ENCODE assay signal across 8 cellular contexts in the genomic region with DNA sequence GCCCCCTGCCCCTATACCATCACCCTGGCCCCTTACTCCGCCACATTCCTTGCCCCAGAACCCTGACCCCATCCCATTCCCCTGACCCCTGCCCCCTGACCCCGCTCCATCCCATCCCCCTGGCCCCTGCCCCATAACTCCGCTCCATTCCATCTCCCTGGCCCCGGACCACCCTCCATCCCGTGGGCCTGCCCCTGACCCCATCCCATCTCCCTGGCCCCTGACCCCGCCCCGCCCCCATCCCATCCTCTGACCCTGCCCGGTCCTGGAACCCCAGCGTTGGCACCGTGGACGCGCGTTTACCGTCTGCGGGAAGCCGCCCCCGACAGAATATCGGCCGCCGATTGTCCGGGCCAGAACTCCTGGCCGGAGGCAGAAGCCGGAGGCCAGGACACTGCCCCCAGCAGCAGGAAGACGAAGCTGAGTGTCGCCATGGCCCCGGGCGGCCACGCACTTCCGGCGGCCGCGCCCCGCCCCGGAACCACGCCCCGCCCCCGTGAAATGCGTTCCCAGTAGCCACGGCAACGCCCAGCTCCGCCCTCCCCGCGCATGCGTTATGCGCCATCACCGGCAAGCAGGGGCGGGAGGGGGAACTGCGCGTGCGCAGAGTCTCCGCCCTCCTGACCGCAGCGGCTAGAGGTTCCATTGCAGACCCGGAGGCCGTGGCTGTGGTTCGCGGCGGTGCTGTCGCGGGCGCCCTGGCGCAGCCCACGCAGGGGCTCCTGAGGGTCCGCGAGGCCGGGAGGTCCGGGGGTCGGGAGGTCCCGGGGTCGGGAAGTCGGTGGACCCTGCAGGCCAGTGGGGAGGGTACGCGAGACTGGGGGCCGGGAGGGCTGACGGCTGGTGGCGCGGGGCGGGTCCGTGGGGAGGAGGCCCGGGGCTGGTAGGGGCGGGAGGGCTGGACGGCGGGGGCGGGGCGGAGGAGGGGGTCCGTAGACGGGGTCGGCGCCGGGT. TPM values are rescaled to one million over a fixed set of nuclear protein-coding genes. Genes with fewer than 3 reads are reported as not detected.
A peak's percentile ranks its signal among the peaks of the same experiment; 100 is the strongest.
DNase-seq lines count a peak whose midpoint lies in the region; ATAC-seq and TF ChIP-seq lines count a peak whose summit lies in the region.

Gene POFUT2, minus strand, starts transcription at position 458 of the 954 bp plus-strand sequence. Its CDS starts 24 bp downstream, at position 434.

- in situ Hi-C loops in HAP-1 (cut with MboI; ENCODE audit: low sequenced_read_pairs), result loop anchor here (25.0 kb wide), 1 partner anchor 525 kb away; no protein-coding TSS in a partner anchor

- H3K4me1 ChIP-seq in HAP-1, result peaks cover 10% of the 10 kb centered on the region
- no peaks in the 10 kb centered on the region for H3K4me1 ChIP-seq in MM.1S (ENCODE audit: low read length)

- peaks cover 0 to 3% of the 10 kb centered on the region in 2 donors for H3K27me3 Mint-ChIP-seq in natural killer cell (ENCODE audit: low read depth in 2 of 2)

- DNase-seq in ELR (ENCODE audit: low read depth) (peak; percentile 93), HAP-1 (ENCODE audit: low spot score in 2 of 2) (peak; percentile 85 to 98), MM.1S (peak; percentile 99), SHP77 (lab: John Stamatoyannopoulos, UW) (peak; percentile 84 to 86), fibroblast of mammary gland (ENCODE audit: low read depth) (peak; percentile 91), natural killer cell (peak; percentile 99)
- DNase-seq in activated T-helper 9 cell treated with anti-CD3 and anti-CD28 coated beads, Interleukin-2, amount 50 U/mL, for 16 hours (ENCODE audit: low read depth), result peak; percentile 99
- DNase-seq in stimulated activated naive CD4-positive, alpha-beta T cell (lab: John Stamatoyannopoulos, UW), result peak; percentile 93 to 98 (median 98)

- peak; percentile 88 to 93 (median 90) for ATAC-seq in natural killer cell

- intact Hi-C loops in natural killer cell (cut with micrococcal nuclease), result no loop called here

- peak within 1 kb of the TSS; percentile 69; the same call in 1 of the 2 replicates for H3K4me2 ChIP-seq in MM.1S (ENCODE audit: low read depth, low read length)

- no peaks in the 10 kb centered on the region for H3K9me3 ChIP-seq in HAP-1
- H3K9me3 ChIP-seq in MM.1S (replicated peaks; ENCODE audit: insufficient read depth, low read length), result no peaks in the 10 kb centered on the region

- H3K4me3 Mint-ChIP-seq in natural killer cell, result peak within 1 kb of the TSS; percentile 88

- H2AFZ ChIP-seq in MM.1S (ENCODE audit: low read length), result peak within 1 kb of the TSS; percentile 91

- H4K20me1 ChIP-seq in MM.1S (ENCODE audit: insufficient read depth, low read length), result no peaks in the 10 kb centered on the region

- no peaks in the 10 kb centered on the region for H3K27me3 ChIP-seq in HAP-1 (ENCODE audit: low read depth)
- H3K27me3 ChIP-seq in MM.1S (replicated peaks; ENCODE audit: insufficient read depth, low read length), result peaks cover 42% of the 10 kb centered on the region

- H3K79me2 ChIP-seq in MM.1S (ENCODE audit: low read length), result no peaks in the 10 kb centered on the region

- no peaks in the 10 kb centered on the region for H3K9me3 Mint-ChIP-seq in natural killer cell

- H3K36me3 Mint-ChIP-seq in natural killer cell, result peaks cover 10% of the 10 kb centered on the region

- H3K36me3 ChIP-seq in HAP-1 (replicated peaks), result peaks cover 17% of the 10 kb centered on the region
- 0 out of 2 replicates have a peak, but pooled peaks cover 8% of the 10 kb centered on the region for H3K36me3 ChIP-seq in MM.1S (replicated peaks; ENCODE audit: insufficient read depth, low read length)

- H3K27ac ChIP-seq in MM.1S (ENCODE audit: low read length), result no peak within 1 kb of the TSS

- no peak for TF ChIP-seq CTCF in MM.1S (IDR thresholded peaks at IDR 0.05; ENCODE audit: low read length)
- no peak for TF ChIP-seq CTCF in fibroblast of mammary gland (conservative IDR thresholded peaks at IDR 0.05; ENCODE audit: control insufficient read depth, insufficient read depth, low read depth, low read length)
- no peak for TF ChIP-seq CTCF in natural killer cell (IDR thresholded peaks at IDR 0.05)

- H3K4me1 Mint-ChIP-seq in natural killer cell, result peaks cover 5 to 11% of the 10 kb centered on the region in 2 donors

- peak within 1 kb of the TSS; percentile 73 to 92 for H3K27ac Mint-ChIP-seq in natural killer cell

- peak within 1 kb of the TSS; percentile 67 for H3K9ac ChIP-seq in MM.1S (ENCODE audit: low read length)

- no peaks in the 10 kb centered on the region for H3F3A ChIP-seq in MM.1S (ENCODE audit: insufficient read depth, low read length)

- no peaks in the 10 kb centered on the region for H3K9me2 ChIP-seq in MM.1S (replicated peaks; ENCODE audit: insufficient read depth, low read length)

- H3K4me3 ChIP-seq in HAP-1 (peak within 1 kb of the TSS; percentile 83), MM.1S (ENCODE audit: low read length) (peak within 1 kb of the TSS; percentile 88), fibroblast of mammary gland (ENCODE audit: control insufficient read depth, low read depth, low read length) (peak within 1 kb of the TSS; percentile 70)

RNA-seq across cellular contexts. Expression of gene POFUT2, which starts in this region (rescaled TPM):
- total RNA-seq in natural killer cell, result 10 to 100 TPM; 41.4 to 46.0 (median 43.3) TPM
